19 cellular contexts compared by ENCODE assay signal in genomic region chr5:9192286-9192685, GRCh38.
DNase-seq lines count a peak whose midpoint lies in the region; ATAC-seq lines count a peak whose summit lies in the region.
"Had no signal": no experiment of that assay in that cellular context is flagged by ENCODE, and none has a peak within 500 bp of the region (broad histone marks: within the 10 kb centered on the region; RNA-seq: fewer than 3 reads in every experiment).

No MANE protein-coding gene starts in this region.

- DNase-seq in NCI-H345 treated with DMSO at 0.1 percent for 48 hours (lab: John Stamatoyannopoulos, UW; ENCODE audit: unreplicated experiment) (peak; percentile 1), NCI-H748 treated with DMSO at 0.1 percent for 48 hours (lab: John Stamatoyannopoulos, UW) (peak; percentile 82), lung microvascular endothelial cell (ENCODE audit: low read depth in 2 of 2) (peak; percentile 7 to 56), substantia nigra (lab: John Stamatoyannopoulos, UW) (peak in 5 of 49 donors; percentile 6 to 34 (median 10))
- DNase-seq: GF-D8, GM23248, Kasumi-1, MG63, NCI-H1092, NCI-H1436 treated with DMSO at 0.1 percent for 48 hours, NCI-H2029, NCI-H2171 treated with DMSO at 0.1 percent for 48 hours, SW 1271 had no signal

- ATAC-seq in GM18519 (IDR thresholded peaks at IDR 0.05; ENCODE audit: low FRiP score, unreplicated experiment) (no peak), GM18873 (IDR thresholded peaks at IDR 0.05; ENCODE audit: low FRiP score, unreplicated experiment) (no peak), HG03196 (IDR thresholded peaks at IDR 0.05; ENCODE audit: unreplicated experiment) (no peak)
- ATAC-seq: Panc1 had no signal

- H3K27ac ChIP-seq in substantia nigra (ENCODE audit: low read depth, low read length, poor library complexity, severe bottlenecking), result peak overlapping the region; percentile 35
- H3K27ac ChIP-seq: C4-2B, GM23248, SJSA1 had no signal
